14 cellular contexts compared by ENCODE assay signal in genomic region chr20:63946986-63947637, GRCh38. TPM values are rescaled to one million over a fixed set of nuclear protein-coding genes. Genes with fewer than 3 reads are reported as not detected.
DNase-seq lines count a peak whose midpoint lies in the region; ATAC-seq and FAIRE-seq lines count a peak whose summit lies in the region.
"Had no signal": no experiment of that assay in that cellular context is flagged by ENCODE, and none has a peak within 500 bp of the region (broad histone marks: within the 10 kb centered on the region; RNA-seq: fewer than 3 reads in every experiment).

No MANE protein-coding gene starts in this region.

- peak overlapping the region; percentile 49 for H3K27ac Mint-ChIP-seq in activated CD8-positive, alpha-beta memory T cell treated with anti-CD3 and anti-CD28 coated beads, Interleukin-2, amount 10 ng/mL, durations not matched to agents 7 days and 5 days
- H3K27ac Mint-ChIP-seq in activated naive CD8-positive, alpha-beta T cell treated with anti-CD3 and anti-CD28 coated beads, Interleukin-2, amount 10 ng/mL, durations not matched to agents 7 days and 5 days, result peak overlapping the region; percentile 36
- peak overlapping the region in 1 of 2 donors; percentile 84 for H3K27ac Mint-ChIP-seq in stimulated activated naive CD8-positive, alpha-beta T cell treated with anti-CD3 and anti-CD28 coated beads, Interleukin-15, amount 100 ng/mL, for 72 hours

- H3K4me3 Mint-ChIP-seq in activated CD8-positive, alpha-beta memory T cell treated with anti-CD3 and anti-CD28 coated beads, Interleukin-2, amount 10 ng/mL, durations not matched to agents 7 days and 5 days, result no peak overlapping the region
- peak overlapping the region; percentile 53 for H3K4me3 Mint-ChIP-seq in activated naive CD8-positive, alpha-beta T cell treated with anti-CD3 and anti-CD28 coated beads, Interleukin-2, amount 10 ng/mL, durations not matched to agents 7 days and 5 days
- H3K4me3 Mint-ChIP-seq in stimulated activated naive CD8-positive, alpha-beta T cell treated with anti-CD3 and anti-CD28 coated beads, Interleukin-15, amount 100 ng/mL, for 72 hours, result peak overlapping the region; percentile 80 to 87

- peak overlapping the region; percentile 67 for H3K27ac ChIP-seq in layer of hippocampus (ENCODE audit: low read depth, low read length)
- H3K27ac ChIP-seq: HL-60 had no signal

- no peak for DNase-seq in activated CD8-positive, alpha-beta memory T cell treated with anti-CD3 and anti-CD28 coated beads, Interleukin-2, amount 10 ng/mL, durations not matched to agents 7 days and 5 days
- no peak for DNase-seq in activated CD8-positive, alpha-beta memory T cell treated with anti-CD3 and anti-CD28 coated beads for 24 hours
- DNase-seq in activated naive CD8-positive, alpha-beta T cell treated with anti-CD3 and anti-CD28 coated beads, Interleukin-2, amount 10 ng/mL, durations not matched to agents 7 days and 5 days, result no peak
- DNase-seq in stimulated activated naive CD8-positive, alpha-beta T cell treated with anti-CD3 and anti-CD28 coated beads, Interleukin-15, amount 100 ng/mL, for 72 hours, result no peak
- DNase-seq in activated CD4-positive, CD25-positive, alpha-beta regulatory T cell (lab: John Stamatoyannopoulos, UW), result no peak
- DNase-seq in RCC 7860 (ENCODE audit: low spot score), result no peak
- DNase-seq: erythroblast, kidney glomerular epithelial cell, NCI-H1105, OCI-M1 had no signal

- CTCF ChIA-PET in activated CD8-positive, alpha-beta memory T cell treated with anti-CD3 and anti-CD28 coated beads, Interleukin-2, amount 10 ng/mL, durations not matched to agents 7 days and 5 days (lab: Charles Lee), result no interaction called here

- H3K9me3 Mint-ChIP-seq in activated CD8-positive, alpha-beta memory T cell treated with anti-CD3 and anti-CD28 coated beads, Interleukin-2, amount 10 ng/mL, durations not matched to agents 7 days and 5 days (ENCODE audit: low read depth), result no peaks in the 10 kb centered on the region
- H3K9me3 Mint-ChIP-seq in activated naive CD8-positive, alpha-beta T cell treated with anti-CD3 and anti-CD28 coated beads, Interleukin-2, amount 10 ng/mL, durations not matched to agents 7 days and 5 days, result no peaks in the 10 kb centered on the region
- no peaks in the 10 kb centered on the region for H3K9me3 Mint-ChIP-seq in stimulated activated naive CD8-positive, alpha-beta T cell treated with anti-CD3 and anti-CD28 coated beads, Interleukin-15, amount 100 ng/mL, for 72 hours

- no peaks in the 10 kb centered on the region for H3K27me3 Mint-ChIP-seq in activated CD8-positive, alpha-beta memory T cell treated with anti-CD3 and anti-CD28 coated beads, Interleukin-2, amount 10 ng/mL, durations not matched to agents 7 days and 5 days
- no peaks in the 10 kb centered on the region for H3K27me3 Mint-ChIP-seq in activated naive CD8-positive, alpha-beta T cell treated with anti-CD3 and anti-CD28 coated beads, Interleukin-2, amount 10 ng/mL, durations not matched to agents 7 days and 5 days
- H3K27me3 Mint-ChIP-seq in stimulated activated naive CD8-positive, alpha-beta T cell treated with anti-CD3 and anti-CD28 coated beads, Interleukin-15, amount 100 ng/mL, for 72 hours, result no peaks in the 10 kb centered on the region

- POLR2A ChIA-PET in activated naive CD8-positive, alpha-beta T cell treated with anti-CD3 and anti-CD28 coated beads, Interleukin-2, amount 10 ng/mL, durations not matched to agents 7 days and 5 days (lab: Charles Lee), result interaction anchor here (0.7 kb wide), 1 partner anchor 919 kb away, joined by 3 read pairs; no protein-coding TSS in a partner anchor

- no peak for ATAC-seq in activated CD8-positive, alpha-beta memory T cell treated with anti-CD3 and anti-CD28 coated beads, Interleukin-2, amount 10 ng/mL, durations not matched to agents 7 days and 5 days
- ATAC-seq in activated naive CD8-positive, alpha-beta T cell treated with anti-CD3 and anti-CD28 coated beads, Interleukin-2, amount 10 ng/mL, durations not matched to agents 7 days and 5 days (ENCODE audit: low read depth), result no peak
- peak; percentile 2 for ATAC-seq in stimulated activated naive CD8-positive, alpha-beta T cell treated with anti-CD3 and anti-CD28 coated beads, Interleukin-15, amount 100 ng/mL, for 72 hours
- no peak for ATAC-seq in GM21447 (IDR thresholded peaks at IDR 0.05; ENCODE audit: unreplicated experiment)
- ATAC-seq: sciatic nerve had no signal

- peaks cover 2% of the 10 kb centered on the region for H3K27me3 ChIP-seq in layer of hippocampus (ENCODE audit: control insufficient read depth, insufficient read depth, low read length)

- peaks cover 4% of the 10 kb centered on the region for H3K36me3 Mint-ChIP-seq in activated CD8-positive, alpha-beta memory T cell treated with anti-CD3 and anti-CD28 coated beads, Interleukin-2, amount 10 ng/mL, durations not matched to agents 7 days and 5 days
- H3K36me3 Mint-ChIP-seq in activated naive CD8-positive, alpha-beta T cell treated with anti-CD3 and anti-CD28 coated beads, Interleukin-2, amount 10 ng/mL, durations not matched to agents 7 days and 5 days, result peaks cover 2% of the 10 kb centered on the region

- H3K4me1 Mint-ChIP-seq in activated CD8-positive, alpha-beta memory T cell treated with anti-CD3 and anti-CD28 coated beads, Interleukin-2, amount 10 ng/mL, durations not matched to agents 7 days and 5 days, result peaks cover 33% of the 10 kb centered on the region
- peaks cover 22% of the 10 kb centered on the region for H3K4me1 Mint-ChIP-seq in activated naive CD8-positive, alpha-beta T cell treated with anti-CD3 and anti-CD28 coated beads, Interleukin-2, amount 10 ng/mL, durations not matched to agents 7 days and 5 days
- H3K4me1 Mint-ChIP-seq in stimulated activated naive CD8-positive, alpha-beta T cell treated with anti-CD3 and anti-CD28 coated beads, Interleukin-15, amount 100 ng/mL, for 72 hours, result peaks cover 65% of the 10 kb centered on the region

- no peak for FAIRE-seq in RCC 7860 (lab: Jason Lieb, UNC)

RNA-seq across cellular contexts. Expression of gene UCKL1, which starts 9.1 kb away (rescaled TPM):
- total RNA-seq in activated CD8-positive, alpha-beta memory T cell treated with anti-CD3 and anti-CD28 coated beads, Interleukin-2, amount 10 ng/mL, durations not matched to agents 7 days and 5 days, result 10 to 100 TPM; 41.1 to 41.9 TPM
- total RNA-seq in activated naive CD8-positive, alpha-beta T cell treated with anti-CD3 and anti-CD28 coated beads, Interleukin-2, amount 10 ng/mL, durations not matched to agents 7 days and 5 days, result 10 to 100 TPM; 45.0 to 48.4 TPM

RNA-seq across cellular contexts. Expression of gene ZNF512B, which starts 22.6 kb away (rescaled TPM):
- 10 to 100 TPM; 13.5 to 18.2 TPM for total RNA-seq in activated CD8-positive, alpha-beta memory T cell treated with anti-CD3 and anti-CD28 coated beads, Interleukin-2, amount 10 ng/mL, durations not matched to agents 7 days and 5 days
- 10 to 100 TPM; 15.4 TPM for total RNA-seq in activated naive CD8-positive, alpha-beta T cell treated with anti-CD3 and anti-CD28 coated beads, Interleukin-2, amount 10 ng/mL, durations not matched to agents 7 days and 5 days

RNA-seq across cellular contexts. Expression of gene SAMD10, which starts 32.3 kb away (rescaled TPM):
- 10 to 100 TPM; 26.0 to 33.4 TPM for total RNA-seq in activated CD8-positive, alpha-beta memory T cell treated with anti-CD3 and anti-CD28 coated beads, Interleukin-2, amount 10 ng/mL, durations not matched to agents 7 days and 5 days
- 10 to 100 TPM; 16.2 to 18.8 TPM for total RNA-seq in activated naive CD8-positive, alpha-beta T cell treated with anti-CD3 and anti-CD28 coated beads, Interleukin-2, amount 10 ng/mL, durations not matched to agents 7 days and 5 days

RNA-seq across cellular contexts. Expression of gene PRPF6, which starts 33.8 kb away (rescaled TPM):
- total RNA-seq in activated CD8-positive, alpha-beta memory T cell treated with anti-CD3 and anti-CD28 coated beads, Interleukin-2, amount 10 ng/mL, durations not matched to agents 7 days and 5 days, result 10 to 100 TPM; 77.5 to 80.6 TPM
- total RNA-seq in activated naive CD8-positive, alpha-beta T cell treated with anti-CD3 and anti-CD28 coated beads, Interleukin-2, amount 10 ng/mL, durations not matched to agents 7 days and 5 days, result 10 to 100 TPM; 76.7 to 78.4 TPM

RNA-seq across cellular contexts. Expression of gene DNAJC5, which starts 52.2 kb away (rescaled TPM):
- 10 to 100 TPM; 44.4 to 51.9 TPM for total RNA-seq in activated CD8-positive, alpha-beta memory T cell treated with anti-CD3 and anti-CD28 coated beads, Interleukin-2, amount 10 ng/mL, durations not matched to agents 7 days and 5 days
- total RNA-seq in activated naive CD8-positive, alpha-beta T cell treated with anti-CD3 and anti-CD28 coated beads, Interleukin-2, amount 10 ng/mL, durations not matched to agents 7 days and 5 days, result 10 to 100 TPM; 48.3 to 49.2 TPM
